In the genomic region with DNA sequence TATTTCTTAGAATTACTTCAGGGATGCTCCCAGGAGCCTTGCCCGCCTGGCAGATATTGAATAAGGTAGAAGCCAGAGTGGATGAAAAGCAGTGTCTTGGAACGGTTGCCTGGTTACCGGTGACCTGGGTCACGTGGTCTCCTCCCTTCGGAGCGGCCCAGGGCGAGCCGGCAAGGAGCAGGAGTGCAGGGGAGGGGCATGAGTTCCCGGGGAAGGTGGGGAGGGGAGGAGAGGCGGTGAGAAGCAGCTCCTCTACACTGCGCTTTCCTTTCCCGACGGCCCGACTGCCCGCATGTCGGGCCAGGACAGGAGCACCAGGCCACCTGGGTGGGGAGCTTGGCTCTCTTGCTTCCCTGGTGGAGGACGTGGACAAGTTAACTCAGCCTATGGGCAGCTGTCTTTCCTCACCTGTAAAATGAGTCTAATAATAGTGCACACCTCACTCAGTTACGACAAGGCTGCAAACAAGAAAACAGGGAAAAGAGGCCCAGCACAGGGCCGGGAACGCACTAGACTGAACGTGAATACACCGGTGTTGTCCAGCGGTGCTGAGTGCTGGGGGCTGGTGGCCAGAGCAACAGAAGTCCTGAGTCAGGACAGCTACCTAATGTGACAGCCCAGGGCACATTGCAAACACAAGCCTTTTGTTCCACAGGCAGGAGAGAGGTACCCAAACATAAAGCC, we compare ENCODE assay signal across 8 cellular contexts.
DNase-seq lines count a peak whose midpoint lies in the region; FAIRE-seq and TF ChIP-seq lines count a peak whose summit lies in the region.

No MANE protein-coding gene starts in this region.

- no peaks in the 10 kb centered on the region for H4K20me1 ChIP-seq in keratinocyte (ENCODE audit: control insufficient read depth, extremely low read depth, insufficient read depth, low read length)

- H3K4me1 ChIP-seq in keratinocyte (ENCODE audit: control insufficient read depth, extremely low read depth, insufficient read depth, low read length): no peaks in the 10 kb centered on the region

- FAIRE-seq in keratinocyte (lab: Jason Lieb, UNC): no peak
- FAIRE-seq in GM12892 (lab: Jason Lieb, UNC): no peak

- TF ChIP-seq POLR2A in GM12892 (IDR thresholded peaks at IDR 0.05; ENCODE audit: low read depth, low read length): no peak

- H3K79me2 ChIP-seq in keratinocyte (ENCODE audit: control insufficient read depth, insufficient read depth, low read length): no peaks in the 10 kb centered on the region

- no peaks in the 10 kb centered on the region for H3K27me3 Mint-ChIP-seq in type B pancreatic cell

- H3K4me1 Mint-ChIP-seq in type B pancreatic cell (ENCODE audit: unreplicated experiment): peaks cover 48% of the 10 kb centered on the region

- H3K36me3 Mint-ChIP-seq in type B pancreatic cell: no peaks in the 10 kb centered on the region

- H3K4me3 Mint-ChIP-seq in type B pancreatic cell: peak overlapping the region; percentile 82

- no peak for TF ChIP-seq CTCF in WERI-Rb-1 (IDR thresholded peaks at IDR 0.05; ENCODE audit: low read depth, low read length)
- TF ChIP-seq CTCF in keratinocyte (optimal IDR thresholded peaks at IDR 0.05 in 1 of 3, IDR thresholded peaks at IDR 0.05 in 1 of 3, conservative IDR thresholded peaks at IDR 0.05 in 1 of 3; ENCODE audit: extremely low read depth in 1 of 3, insufficient read depth in 2 of 3, low read length in 3 of 3): no peak
- no peak for TF ChIP-seq CTCF in type B pancreatic cell (conservative IDR thresholded peaks at IDR 0.05)

- H3K9me1 ChIP-seq in keratinocyte (ENCODE audit: control insufficient read depth, extremely low read depth, insufficient read depth, low read length): no peaks in the 10 kb centered on the region

- DNase-seq in SIG-M5 treated with dmso at 0.1 percent for 504 hours (lab: John Stamatoyannopoulos, UW; ENCODE audit: unreplicated experiment) (peak; percentile 73), SIG-M5 (lab: John Stamatoyannopoulos, UW) (no peak), WERI-Rb-1 (peak; percentile 93), keratinocyte (ENCODE audit: low read depth, low spot score) (no peak), type B pancreatic cell (ENCODE audit: extremely low spot score, unreplicated experiment) (peak; percentile 83), GM12892 (ENCODE audit: insufficient read length) (no peak)
- no peak for DNase-seq in effector CD4-positive, alpha-beta T cell
- DNase-seq in stimulated activated CD4-positive, alpha-beta T cell treated with anti-CD3 and anti-CD28 coated beads, Interleukin-2, amount 100 ng/mL, for 48 hours: no peak

- H3K36me3 ChIP-seq in WERI-Rb-1: no peaks in the 10 kb centered on the region
- no peaks in the 10 kb centered on the region for H3K36me3 ChIP-seq in keratinocyte (ENCODE audit: control insufficient read depth in 2 of 2, extremely low read depth in 1 of 2, insufficient read depth in 2 of 2, low read length in 2 of 2)

- H3K27ac ChIP-seq in WERI-Rb-1: peak overlapping the region; percentile 52; the same call in 1 of the 2 replicates
- no peak overlapping the region for H3K27ac ChIP-seq in keratinocyte (ENCODE audit: control insufficient read depth, insufficient read depth, low read length)

- H3K27ac Mint-ChIP-seq in type B pancreatic cell: peak overlapping the region; percentile 84

- peak overlapping the region; percentile 33 for H3K4me3 ChIP-seq in WERI-Rb-1 (ENCODE audit: low read depth, low read length)
- H3K4me3 ChIP-seq in keratinocyte (ENCODE audit: control insufficient read depth in 2 of 3, extremely low read depth in 1 of 3, insufficient read depth in 2 of 3, low read depth in 1 of 3, low read length in 3 of 3): peak overlapping the region in 1 of 3 experiments; percentile 18

- no peaks in the 10 kb centered on the region for H3K9me3 Mint-ChIP-seq in type B pancreatic cell

- H3K27me3 ChIP-seq in WERI-Rb-1 (ENCODE audit: insufficient read depth, low read depth, severe bottlenecking) (no peaks in the 10 kb centered on the region), keratinocyte (ENCODE audit: control insufficient read depth, extremely low read depth, insufficient read depth, low read length) (peaks cover 11% of the 10 kb centered on the region)

- no peak overlapping the region for H3K9ac ChIP-seq in keratinocyte (ENCODE audit: control insufficient read depth, extremely low read depth, insufficient read depth, low read length)

- peak overlapping the region; percentile 57 for H3K4me2 ChIP-seq in keratinocyte (ENCODE audit: control insufficient read depth, extremely low read depth, insufficient read depth, low read depth, low read length)

- dilution Hi-C loops in keratinocyte (cut with MboI; ENCODE audit: extremely low pct_ligation_motif_present, low sequenced_read_pairs): no loop called here

- no peaks in the 10 kb centered on the region for H3K9me3 ChIP-seq in WERI-Rb-1 (ENCODE audit: severe bottlenecking)
- H3K9me3 ChIP-seq in keratinocyte (ENCODE audit: control insufficient read depth, low read depth, low read length): no peaks in the 10 kb centered on the region

- peak overlapping the region; percentile 81 for H2AFZ ChIP-seq in keratinocyte (ENCODE audit: control insufficient read depth, low read length)

Comparison
In these comparisons a context has a peak if more than half of its experiments do, and no peak if none do; other contexts are left out.
1. DNase-seq: peak in SIG-M5 treated with dmso at 0.1 percent for 504 hours (single experiment), WERI-Rb-1 (single experiment) and type B pancreatic cell (single experiment); none in SIG-M5 (single experiment), keratinocyte (single experiment), effector CD4-positive, alpha-beta T cell (single experiment), GM12892 (single experiment) and stimulated activated CD4-positive, alpha-beta T cell treated with anti-CD3 and anti-CD28 coated beads, Interleukin-2, amount 100 ng/mL, for 48 hours (0 of 2).